22 cellular contexts compared by ENCODE assay signal in genomic region chr18:47984991-47985390, GRCh38. TPM values are rescaled to one million over a fixed set of nuclear protein-coding genes. Genes with fewer than 3 reads are reported as not detected.
DNase-seq lines count a peak whose midpoint lies in the region; ATAC-seq, FAIRE-seq and TF ChIP-seq lines count a peak whose summit lies in the region.
"Had no signal": no experiment of that assay in that cellular context is flagged by ENCODE, and none has a peak within 500 bp of the region (broad histone marks: within the 10 kb centered on the region; RNA-seq: fewer than 3 reads in every experiment).

No MANE protein-coding gene starts in this region.

- peak overlapping the region; percentile 63; the same call in 1 of the 2 replicates for H3K4me2 ChIP-seq in BLaER1
- peak overlapping the region; percentile 75 for H3K4me2 ChIP-seq in Karpas-422 (ENCODE audit: low read depth, low read length, poor library complexity, severe bottlenecking)
- H3K4me2 ChIP-seq in H1 (ENCODE audit: insufficient read depth in 1 of 2, low read depth in 2 of 2, low read length in 2 of 2), result no peak overlapping the region
- no peak overlapping the region for H3K4me2 ChIP-seq in hepatocyte

- H2BK15ac ChIP-seq in H1 (ENCODE audit: low read length), result peak overlapping the region; percentile 49; the same call in 1 of the 2 replicates

- H3K9me2 ChIP-seq in Karpas-422 (replicated peaks; ENCODE audit: insufficient read depth, low read length) (no peaks in the 10 kb centered on the region), hepatocyte (replicated peaks; ENCODE audit: insufficient read depth) (no peaks in the 10 kb centered on the region)

- no peak overlapping the region for H3K23ac ChIP-seq in H1 (ENCODE audit: insufficient read length)

- no peak overlapping the region for H3K18ac ChIP-seq in H1 (ENCODE audit: extremely low read depth, low read length)

- H3K27ac ChIP-seq in BLaER1 (no peak overlapping the region), Karpas-422 (ENCODE audit: low read length) (peak overlapping the region; percentile 99), H1 (ENCODE audit: low read depth, low read length) (no peak overlapping the region), hepatocyte (no peak overlapping the region)
- H3K27ac ChIP-seq: GM23248 had no signal

- no peaks in the 10 kb centered on the region for H3K36me3 ChIP-seq in BLaER1
- no peaks in the 10 kb centered on the region for H3K36me3 ChIP-seq in Karpas-422 (ENCODE audit: insufficient read depth, low read length)
- H3K36me3 ChIP-seq in H1 (ENCODE audit: control insufficient read depth in 2 of 4, insufficient read depth in 4 of 4, low read length in 3 of 4), result no peaks in the 10 kb centered on the region; a peak in 1 of 8 replicates
- no peaks in the 10 kb centered on the region for H3K36me3 ChIP-seq in hepatocyte (replicated peaks; ENCODE audit: insufficient read depth, low read depth)
- H3K36me3 ChIP-seq: BE2C had no signal

- no peak for FAIRE-seq in H1 (lab: Jason Lieb, UNC)
- FAIRE-seq: GM12878, H54, HepG2 had no signal

- no peak overlapping the region for H4K5ac ChIP-seq in H1 (ENCODE audit: insufficient read length, low read depth, low read length)

- no peak for TF ChIP-seq RAD21 in H1 (IDR thresholded peaks at IDR 0.05 in 1 of 2, conservative IDR thresholded peaks at IDR 0.05 in 1 of 2; ENCODE audit: low read depth in 2 of 2, low read length in 2 of 2)

- no peaks in the 10 kb centered on the region for H3K27me3 ChIP-seq in BLaER1
- H3K27me3 ChIP-seq in Karpas-422 (ENCODE audit: low read length), result no peaks in the 10 kb centered on the region
- H3K27me3 ChIP-seq in H1 (replicated peaks in 1 of 4; ENCODE audit: control insufficient read depth in 3 of 4, extremely low read depth in 1 of 4, insufficient read depth in 3 of 4, low read length in 3 of 4), result no peaks in the 10 kb centered on the region
- H3K27me3 ChIP-seq in hepatocyte, result no peaks in the 10 kb centered on the region
- H3K27me3 ChIP-seq: BE2C had no signal

- H3K9ac ChIP-seq in BLaER1, result no peak overlapping the region
- peak overlapping the region; percentile 87 for H3K9ac ChIP-seq in Karpas-422 (ENCODE audit: low read length)
- no peak overlapping the region for H3K9ac ChIP-seq in H1 (replicated peaks in 1 of 4; ENCODE audit: extremely low read depth in 1 of 4, low read depth in 3 of 4, low read length in 3 of 4)
- H3K9ac ChIP-seq: GM23248 had no signal

- no peak for TF ChIP-seq POLR2A in H1 (IDR thresholded peaks at IDR 0.05; ENCODE audit: control extremely low read depth in 1 of 2, low read depth in 2 of 2, low read length in 2 of 2)

- no peak overlapping the region for H3K4ac ChIP-seq in H1 (replicated peaks; ENCODE audit: insufficient read length, low read depth, low read length)

- WGBS in H1 (ENCODE audit: extremely low coverage in 1 of 2, insufficient coverage in 1 of 2, insufficient read length in 1 of 2, insufficient replicate concordance in 2 of 2, low coverage in 1 of 2, low lambda C conversion rate in 2 of 2, missing lambda C conversion rate in 1 of 2), 2 experiments, result 90% methylated on average over 4 of the region's 4 CpGs; no CpG with 5 or more reads in 1 of the 2 experiments
- WGBS in hepatocyte (ENCODE audit: low lambda C conversion rate, missing lambda C conversion rate), result 78% methylated on average over 4 of the region's 4 CpGs

- no peak overlapping the region for H2AFZ ChIP-seq in Karpas-422 (ENCODE audit: low read length)
- H2AFZ ChIP-seq in H1 (ENCODE audit: low read length), result no peak overlapping the region
- H2AFZ ChIP-seq in hepatocyte, result no peak overlapping the region
- H2AFZ ChIP-seq: GM23248 had no signal

- no peak overlapping the region for H2BK120ac ChIP-seq in H1 (replicated peaks; ENCODE audit: low read depth, low read length)

- ATAC-seq in esophagus mucosa, result no peak
- ATAC-seq in HG03196 (IDR thresholded peaks at IDR 0.05; ENCODE audit: unreplicated experiment), result no peak
- ATAC-seq: GM12878, HepG2 had no signal

- no peak overlapping the region for H2BK20ac ChIP-seq in H1 (ENCODE audit: low read length)

- no peak overlapping the region for H2BK12ac ChIP-seq in H1 (ENCODE audit: low read depth, low read length)

- H4K20me1 ChIP-seq in BLaER1 (no peaks in the 10 kb centered on the region), Karpas-422 (ENCODE audit: insufficient read depth, low read depth, low read length) (no peaks in the 10 kb centered on the region), H1 (replicated peaks in 1 of 2; ENCODE audit: control insufficient read depth in 1 of 2, insufficient read depth in 2 of 2, low read length in 2 of 2) (no peaks in the 10 kb centered on the region), hepatocyte (ENCODE audit: insufficient read depth, poor library complexity, severe bottlenecking) (no peaks in the 10 kb centered on the region)

- no peaks in the 10 kb centered on the region for H3K79me1 ChIP-seq in H1 (ENCODE audit: low read depth, low read length)

- H3K56ac ChIP-seq in H1 (replicated peaks; ENCODE audit: insufficient read length, low read depth, low read length), result no peak overlapping the region

- DNase-seq in Karpas-422, result peak; percentile 84
- DNase-seq in H1 (ENCODE audit: low read depth in 1 of 2, low spot score in 2 of 2), result no peak
- no peak for DNase-seq in hepatic stellate cell (ENCODE audit: low spot score)
- DNase-seq in hepatocyte (ENCODE audit: low spot score), result no peak
- DNase-seq: 8988T; BE2C; CD4-positive, CD25-positive, alpha-beta regulatory T cell; CD8-positive, alpha-beta memory T cell; COR-L47; DMS 273 treated with DMSO at 0.1 percent for 48 hours; DMS53; DND-41; EL; GM23248; HCEC 1CT; KBM-7 had no signal

- peaks cover 84% of the 10 kb centered on the region for H3K4me1 ChIP-seq in BLaER1
- peaks cover 96% of the 10 kb centered on the region for H3K4me1 ChIP-seq in Karpas-422 (ENCODE audit: low read length)
- H3K4me1 ChIP-seq in H1 (replicated peaks in 1 of 4; ENCODE audit: control insufficient read depth in 3 of 4, insufficient read depth in 4 of 4, low read length in 3 of 4), result peaks cover 0 to 10% (median 6%) of the 10 kb centered on the region in 4 experiments; a peak in 4 of 7 replicates
- H3K4me1 ChIP-seq in hepatocyte (ENCODE audit: insufficient read depth), result no peaks in the 10 kb centered on the region

- TF ChIP-seq EP300 in H1 (IDR thresholded peaks at IDR 0.05; ENCODE audit: borderline replicate concordance in 1 of 2, low read depth in 2 of 2, low read length in 2 of 2), result no peak

- CTCF ChIA-PET in H1 (lab: Charles Lee; ENCODE audit: partially characterized antibody), result interaction anchor here (0.6 to 6.6 kb wide), 7 partner anchors 10 to 230 kb away, joined by 3 to 59 read pairs (median 5); no protein-coding TSS in a partner anchor

- H3K79me2 ChIP-seq in Karpas-422 (ENCODE audit: low read length) (peaks cover 14% of the 10 kb centered on the region; the same call in 1 of the 2 replicates), H1 (ENCODE audit: control insufficient read depth in 1 of 2, insufficient read depth in 2 of 2, low read length in 2 of 2) (no peaks in the 10 kb centered on the region), hepatocyte (no peaks in the 10 kb centered on the region)

- H3K9me3 ChIP-seq in BLaER1, result peaks cover 4% of the 10 kb centered on the region; the same call in 1 of the 2 replicates
- H3K9me3 ChIP-seq in Karpas-422 (ENCODE audit: low read length), result no peaks in the 10 kb centered on the region
- no peaks in the 10 kb centered on the region for H3K9me3 ChIP-seq in H1 (ENCODE audit: insufficient read depth in 2 of 2, low read depth in 1 of 2, low read length in 1 of 2)
- H3K9me3 ChIP-seq in hepatocyte (ENCODE audit: low read depth), result no peaks in the 10 kb centered on the region
- H3K9me3 ChIP-seq: BE2C had no signal

- no peak overlapping the region for H4K91ac ChIP-seq in H1 (replicated peaks; ENCODE audit: insufficient read length, low read length)

- POLR2A ChIA-PET in H1 (lab: Charles Lee; ENCODE audit: partially characterized antibody), result interaction anchor here (1.1 kb wide), 1 partner anchor 22 kb away, joined by 3 read pairs; no protein-coding TSS in a partner anchor

- TF ChIP-seq CTCF in H1 (IDR thresholded peaks at IDR 0.05; ENCODE audit: control extremely low read depth in 1 of 3, insufficient read depth in 1 of 3, low read depth in 1 of 3, low read length in 3 of 3), result no peak
- no peak for TF ChIP-seq CTCF in hepatocyte (IDR thresholded peaks at IDR 0.05; ENCODE audit: poor library complexity)

- H3K23me2 ChIP-seq in H1 (ENCODE audit: low read depth, low read length), result no peaks in the 10 kb centered on the region

- H4K8ac ChIP-seq in H1 (ENCODE audit: extremely low read depth, insufficient read depth, low read length), result no peak overlapping the region

- H2BK5ac ChIP-seq in H1 (ENCODE audit: low read depth, low read length), result no peak overlapping the region

- H3K14ac ChIP-seq in H1 (ENCODE audit: insufficient read length), result no peak overlapping the region

- no peak overlapping the region for H2AK5ac ChIP-seq in H1 (ENCODE audit: low read depth, low read length)

- H3K4me3 ChIP-seq in BLaER1 (no peak overlapping the region), Karpas-422 (ENCODE audit: low read length) (peak overlapping the region; percentile 55), H1 (ENCODE audit: extremely low read depth in 1 of 4, insufficient read depth in 2 of 4, low read depth in 3 of 4, low read length in 4 of 4) (no peak overlapping the region), hepatocyte (no peak overlapping the region)
- H3K4me3 ChIP-seq: GM12878, GM23248 had no signal

TF ChIP-seq in H1, 55 proteins besides CTCF, POLR2A, EP300 and RAD21 (continues in another document):
- TF ChIP-seq ZNF274 (IDR thresholded peaks at IDR 0.05; ENCODE audit: borderline replicate concordance, extremely low read depth, low read length) (no peak), KDM5A (IDR thresholded peaks at IDR 0.05; ENCODE audit: low read length) (no peak), RFX5 (IDR thresholded peaks at IDR 0.05; ENCODE audit: borderline replicate concordance, low read depth, low read length) (no peak), CEBPB (IDR thresholded peaks at IDR 0.05; ENCODE audit: low read depth, low read length) (no peak), BACH1 (IDR thresholded peaks at IDR 0.05; ENCODE audit: low read length) (no peak), CREB1 (IDR thresholded peaks at IDR 0.05) (no peak), EZH2 (IDR thresholded peaks at IDR 0.05; ENCODE audit: low read depth, low read length, severe bottlenecking) (no peak)

RNA-seq across cellular contexts. Expression of gene SMAD2, which starts 54.5 kb away (rescaled TPM):
- total RNA-seq in Karpas-422 (2014; rRNA removed; shearing (Covaris generic); ENCODE audit: low replicate concordance), result 153 and 163 TPM in 2 replicates
- 124 and 132 TPM in 2 replicates for total RNA-seq in H1 (2021; fragmentation: NEBNext Ultra II Directional; extraction: Animal tissue kit (Norgen Biotek cat#: 25700))
- 24.7 and 28.4 TPM in 2 replicates for polyA plus RNA-seq in H1 (2011; rRNA removed)
- polyA plus RNA-seq in H1 (2011; cell fraction: cytosol; rRNA removed), result 34.3 TPM
- 28.6 TPM for polyA plus RNA-seq in H1 (2011; cell fraction: nucleus; rRNA removed)
- polyA plus RNA-seq in H1 (2012, experiment 1 of 2), result 47.1 to 77.4 TPM (median 56.0 TPM) in 4 replicates
- 7.3 TPM for polyA plus RNA-seq in H1 (2012, experiment 2 of 2)
- 38.2 TPM for polyA plus RNA-seq in H1 (2013, experiment 1 of 2)
- polyA plus RNA-seq in H1 (2013, experiment 2 of 2), result 38.2 TPM
- 126 and 210 TPM in 2 replicates for polyA minus RNA-seq in H1 (2011; rRNA and poly(A)+ RNA removed)
- polyA minus RNA-seq in H1 (2011; cell fraction: cytosol; rRNA and poly(A)+ RNA removed), result 69.9 TPM
- 143 TPM for polyA minus RNA-seq in H1 (2011; cell fraction: nucleus; rRNA and poly(A)+ RNA removed)
- 87.2 TPM for total RNA-seq in esophagus mucosa
- 93.3 and 108 TPM in 2 replicates for total RNA-seq in hepatocyte
- 46.0 and 58.5 TPM in 2 replicates for polyA plus RNA-seq in hepatocyte

Comparison
In these comparisons a context has a peak if more than half of its experiments do, and no peak if none do; other contexts are left out.
1. H3K4me2 ChIP-seq: peak in BLaER1 (single experiment) and Karpas-422 (single experiment); none in H1 (0 of 2) and hepatocyte (single experiment).